In genomic region chr6:37027036-37027720, GRCh38 we compare ENCODE assay signal across 15 cellular contexts. TPM values are rescaled to one million over a fixed set of nuclear protein-coding genes. Genes with fewer than 3 reads are reported as not detected.
DNase-seq lines count a peak whose midpoint lies in the region; ATAC-seq and TF ChIP-seq lines count a peak whose summit lies in the region.
"Had no signal": no experiment of that assay in that cellular context is flagged by ENCODE, and none has a peak within 500 bp of the region (broad histone marks: within the 10 kb centered on the region; RNA-seq: fewer than 3 reads in every experiment).

No MANE protein-coding gene starts in this region.

- no peak for TF ChIP-seq CTCF in activated CD8-positive, alpha-beta T cell treated with anti-CD3 and anti-CD28 coated beads for 36 hours (IDR thresholded peaks at IDR 0.05)
- no peak for TF ChIP-seq CTCF in lower lobe of right lung (IDR thresholded peaks at IDR 0.05)

- H3K27ac Mint-ChIP-seq in activated CD4-positive, alpha-beta T cell treated with anti-CD3 and anti-CD28 coated beads, Interleukin-2, amount 10 ng/mL, durations not matched to agents 7 days and 5 days: peak overlapping the region; percentile 69
- H3K27ac Mint-ChIP-seq in activated CD4-positive, alpha-beta T cell treated with anti-CD3 and anti-CD28 coated beads, Interleukin-2, amount 10 ng/mL, durations not matched to agents 24 days and 14 days: no peak overlapping the region
- H3K27ac Mint-ChIP-seq in activated CD8-positive, alpha-beta T cell treated with anti-CD3 and anti-CD28 coated beads for 36 hours: peak overlapping the region; percentile 20
- H3K27ac Mint-ChIP-seq: H9 had no signal

- H3K4me1 Mint-ChIP-seq in activated CD4-positive, alpha-beta T cell treated with anti-CD3 and anti-CD28 coated beads, Interleukin-2, amount 10 ng/mL, durations not matched to agents 7 days and 5 days: peaks cover 78% of the 10 kb centered on the region
- peaks cover 59% of the 10 kb centered on the region for H3K4me1 Mint-ChIP-seq in activated CD4-positive, alpha-beta T cell treated with anti-CD3 and anti-CD28 coated beads, Interleukin-2, amount 10 ng/mL, durations not matched to agents 24 days and 14 days
- peaks cover 64% of the 10 kb centered on the region for H3K4me1 Mint-ChIP-seq in activated CD8-positive, alpha-beta T cell treated with anti-CD3 and anti-CD28 coated beads for 36 hours (ENCODE audit: low read depth)

- peaks cover 6% of the 10 kb centered on the region for H3K9me3 Mint-ChIP-seq in activated CD4-positive, alpha-beta T cell treated with anti-CD3 and anti-CD28 coated beads, Interleukin-2, amount 10 ng/mL, durations not matched to agents 7 days and 5 days
- peaks cover 7% of the 10 kb centered on the region for H3K9me3 Mint-ChIP-seq in activated CD4-positive, alpha-beta T cell treated with anti-CD3 and anti-CD28 coated beads, Interleukin-2, amount 10 ng/mL, durations not matched to agents 24 days and 14 days
- peaks cover 7% of the 10 kb centered on the region for H3K9me3 Mint-ChIP-seq in activated CD8-positive, alpha-beta T cell treated with anti-CD3 and anti-CD28 coated beads for 36 hours

- no peaks in the 10 kb centered on the region for H3K27me3 ChIP-seq in H7 (ENCODE audit: control insufficient read depth, insufficient read depth, low read length)
- no peaks in the 10 kb centered on the region for H3K27me3 ChIP-seq in lower lobe of right lung (ENCODE audit: low read depth)

- CTCF ChIA-PET in activated CD4-positive, alpha-beta T cell treated with anti-CD3 and anti-CD28 coated beads, Interleukin-2, amount 10 ng/mL, durations not matched to agents 7 days and 5 days (lab: Charles Lee): interaction anchor here (0.6 to 26.0 kb wide), 9 partner anchors 9 to 184 kb away, joined by 3 to 482 read pairs (median 4); partner anchors contain the start of genes C6orf89 and PIM1
- CTCF ChIA-PET in activated CD8-positive, alpha-beta T cell treated with anti-CD3 and anti-CD28 coated beads for 36 hours (lab: Charles Lee): interaction anchor here (0.9 to 19.5 kb wide), 7 partner anchors 7 to 187 kb away, joined by 3 to 784 read pairs (median 91); partner anchors contain the start of gene PIM1

- no peak for DNase-seq in activated CD4-positive, alpha-beta T cell treated with anti-CD3 and anti-CD28 coated beads, Interleukin-2, amount 10 ng/mL, durations not matched to agents 7 days and 5 days
- no peak for DNase-seq in activated CD4-positive, alpha-beta T cell treated with anti-CD3 and anti-CD28 coated beads, Interleukin-2, amount 10 ng/mL, durations not matched to agents 24 days and 14 days
- DNase-seq in H7: peak; percentile 27
- DNase-seq in activated CD8-positive, alpha-beta T cell treated with anti-CD3 and anti-CD28 coated beads for 36 hours: no peak
- peak; percentile 38 for DNase-seq in lower lobe of right lung
- DNase-seq in NCI-H1105 (lab: John Stamatoyannopoulos, UW): no peak
- DNase-seq in NCI-H187 treated with DMSO at 0.1 percent for 48 hours (lab: John Stamatoyannopoulos, UW): no peak
- DNase-seq: Caco-2, H9, NCI-H1694, NCI-H69, PC-3 had no signal

- H3K36me3 ChIP-seq in H7 (replicated peaks; ENCODE audit: control insufficient read depth, insufficient read depth, low read length): no peaks in the 10 kb centered on the region
- peaks cover 14% of the 10 kb centered on the region for H3K36me3 ChIP-seq in lower lobe of right lung

- H3K27ac ChIP-seq in lower lobe of right lung: no peak overlapping the region
- H3K27ac ChIP-seq: C4-2B had no signal

- POLR2A ChIA-PET in activated CD4-positive, alpha-beta T cell treated with anti-CD3 and anti-CD28 coated beads, Interleukin-2, amount 10 ng/mL, durations not matched to agents 7 days and 5 days (lab: Charles Lee): no interaction called here
- POLR2A ChIA-PET in activated CD8-positive, alpha-beta T cell treated with anti-CD3 and anti-CD28 coated beads for 36 hours (lab: Charles Lee): interaction anchor here (1.8 to 10.1 kb wide), 4 partner anchors 8 to 147 kb away, joined by 6 to 158 read pairs (median 72); partner anchors contain the start of gene PIM1

- H3K4me3 ChIP-seq in H7 (ENCODE audit: insufficient read depth, low read depth, low read length): no peak overlapping the region
- no peak overlapping the region for H3K4me3 ChIP-seq in lower lobe of right lung
- H3K4me3 ChIP-seq: A549 had no signal

- H3K36me3 Mint-ChIP-seq in activated CD4-positive, alpha-beta T cell treated with anti-CD3 and anti-CD28 coated beads, Interleukin-2, amount 10 ng/mL, durations not matched to agents 7 days and 5 days (ENCODE audit: low read depth): peaks cover 12% of the 10 kb centered on the region
- H3K36me3 Mint-ChIP-seq in activated CD4-positive, alpha-beta T cell treated with anti-CD3 and anti-CD28 coated beads, Interleukin-2, amount 10 ng/mL, durations not matched to agents 24 days and 14 days (ENCODE audit: low read depth): peaks cover 7% of the 10 kb centered on the region
- H3K36me3 Mint-ChIP-seq in activated CD8-positive, alpha-beta T cell treated with anti-CD3 and anti-CD28 coated beads for 36 hours (ENCODE audit: low read depth): peaks cover 9% of the 10 kb centered on the region

- H3K4me1 ChIP-seq in lower lobe of right lung: peaks cover 13% of the 10 kb centered on the region

- no peak overlapping the region for H3K4me3 Mint-ChIP-seq in activated CD4-positive, alpha-beta T cell treated with anti-CD3 and anti-CD28 coated beads, Interleukin-2, amount 10 ng/mL, durations not matched to agents 7 days and 5 days
- no peak overlapping the region for H3K4me3 Mint-ChIP-seq in activated CD4-positive, alpha-beta T cell treated with anti-CD3 and anti-CD28 coated beads, Interleukin-2, amount 10 ng/mL, durations not matched to agents 24 days and 14 days
- H3K4me3 Mint-ChIP-seq in activated CD8-positive, alpha-beta T cell treated with anti-CD3 and anti-CD28 coated beads for 36 hours: no peak overlapping the region
- H3K4me3 Mint-ChIP-seq: H9 had no signal

- intact Hi-C loops in activated CD4-positive, alpha-beta T cell treated with anti-CD3 and anti-CD28 coated beads, Interleukin-2, amount 10 ng/mL, durations not matched to agents 24 days and 14 days (cut with micrococcal nuclease): loop anchor here (5.0 kb wide), 1 partner anchor 425 kb away; no protein-coding TSS in a partner anchor
- intact Hi-C loops in activated CD8-positive, alpha-beta T cell treated with anti-CD3 and anti-CD28 coated beads for 36 hours (cut with micrococcal nuclease): no loop called here
- intact Hi-C loops in lower lobe of right lung (cut with DNase I): loop anchor here (10.0 kb wide), 1 partner anchor 178 kb away; no protein-coding TSS in a partner anchor

- ATAC-seq in activated CD8-positive, alpha-beta T cell treated with anti-CD3 and anti-CD28 coated beads for 36 hours: no peak
- no peak for ATAC-seq in lower lobe of right lung
- ATAC-seq in GM21526 (IDR thresholded peaks at IDR 0.05; ENCODE audit: low FRiP score, unreplicated experiment): no peak
- ATAC-seq: A549, PC-3 had no signal

- H3K27me3 Mint-ChIP-seq in activated CD4-positive, alpha-beta T cell treated with anti-CD3 and anti-CD28 coated beads, Interleukin-2, amount 10 ng/mL, durations not matched to agents 7 days and 5 days: no peaks in the 10 kb centered on the region
- no peaks in the 10 kb centered on the region for H3K27me3 Mint-ChIP-seq in activated CD4-positive, alpha-beta T cell treated with anti-CD3 and anti-CD28 coated beads, Interleukin-2, amount 10 ng/mL, durations not matched to agents 24 days and 14 days
- no peaks in the 10 kb centered on the region for H3K27me3 Mint-ChIP-seq in activated CD8-positive, alpha-beta T cell treated with anti-CD3 and anti-CD28 coated beads for 36 hours

- H3K9me3 ChIP-seq in lower lobe of right lung: peaks cover 5% of the 10 kb centered on the region

RNA-seq across cellular contexts. Expression of gene FGD2, which starts 21.7 kb away (rescaled TPM):
- total RNA-seq in activated CD4-positive, alpha-beta T cell treated with anti-CD3 and anti-CD28 coated beads, Interleukin-2, amount 10 ng/mL, durations not matched to agents 7 days and 5 days: 1 to 10 TPM; 1.5 to 2.1 TPM
- total RNA-seq in activated CD4-positive, alpha-beta T cell treated with anti-CD3 and anti-CD28 coated beads, Interleukin-2, amount 10 ng/mL, durations not matched to agents 24 days and 14 days: 0.57 and 0.58 TPM in 2 replicates
- total RNA-seq in H7 (2014; rRNA removed; shearing (Covaris generic)): 0.04 and 0.17 TPM in 2 replicates
- total RNA-seq in activated CD8-positive, alpha-beta T cell treated with anti-CD3 and anti-CD28 coated beads for 36 hours: 1 to 10 TPM; 1.4 to 1.6 TPM
- 103 TPM for total RNA-seq in lower lobe of right lung
- total RNA-seq: Caco-2 had no signal

RNA-seq across cellular contexts. Expression of gene MTCH1, which starts 41.2 kb away (rescaled TPM):
- total RNA-seq in activated CD4-positive, alpha-beta T cell treated with anti-CD3 and anti-CD28 coated beads, Interleukin-2, amount 10 ng/mL, durations not matched to agents 7 days and 5 days: 100 to 1,000 TPM in 1 of 2 experiments, 10 to 100 TPM in 1; 94.7 to 107 TPM
- total RNA-seq in activated CD4-positive, alpha-beta T cell treated with anti-CD3 and anti-CD28 coated beads, Interleukin-2, amount 10 ng/mL, durations not matched to agents 24 days and 14 days: 119 TPM in 2 replicates
- 286 and 299 TPM in 2 replicates for total RNA-seq in H7 (2014; rRNA removed; shearing (Covaris generic))
- total RNA-seq in activated CD8-positive, alpha-beta T cell treated with anti-CD3 and anti-CD28 coated beads for 36 hours: 100 to 1,000 TPM in 1 of 2 experiments, 10 to 100 TPM in 1; 96.5 to 100 TPM
- 194 TPM for total RNA-seq in lower lobe of right lung

Comparison
In these comparisons a context has a peak if more than half of its experiments do, and no peak if none do; other contexts are left out.
1. DNase-seq: peak in H7 (single experiment) and lower lobe of right lung (single experiment); none in activated CD4-positive, alpha-beta T cell treated with anti-CD3 and anti-CD28 coated beads, Interleukin-2, amount 10 ng/mL, durations not matched to agents 7 days and 5 days (single experiment), activated CD4-positive, alpha-beta T cell treated with anti-CD3 and anti-CD28 coated beads, Interleukin-2, amount 10 ng/mL, durations not matched to agents 24 days and 14 days (single experiment), activated CD8-positive, alpha-beta T cell treated with anti-CD3 and anti-CD28 coated beads for 36 hours (single experiment), NCI-H1105 (single experiment) and NCI-H187 treated with DMSO at 0.1 percent for 48 hours (single experiment).
2. RNA of gene FGD2, which starts 21.7 kb away (total RNA-seq): 103 TPM in lower lobe of right lung (single experiment); 1.5 to 2.1 TPM in activated CD4-positive, alpha-beta T cell treated with anti-CD3 and anti-CD28 coated beads, Interleukin-2, amount 10 ng/mL, durations not matched to agents 7 days and 5 days, 1.4 to 1.6 TPM in activated CD8-positive, alpha-beta T cell treated with anti-CD3 and anti-CD28 coated beads for 36 hours, 0.57 to 0.58 TPM in activated CD4-positive, alpha-beta T cell treated with anti-CD3 and anti-CD28 coated beads, Interleukin-2, amount 10 ng/mL, durations not matched to agents 24 days and 14 days and 0.04 to 0.17 TPM in H7; every median in the first group is over 10 times any median in the second.